1 cellular context compared by ENCODE assay signal in genomic region chr17:43661699-43662431, GRCh38.
TF ChIP-seq lines count a peak whose summit lies in the region.

MEOX1 (minus strand) TSS chr17:43661922; CDS start chr17:43661534, 388 bp downstream.

TF ChIP-seq in GM12878, 131 proteins besides CTCF, POLR2A, EP300 and RAD21 (continued from another document and continues in another):
- TF ChIP-seq E4F1 (IDR thresholded peaks at IDR 0.05; ENCODE audit: borderline replicate concordance, partially characterized antibody) = no peak
- TF ChIP-seq HDAC2 (IDR thresholded peaks at IDR 0.05) = no peak
- TF ChIP-seq CHD4 (IDR thresholded peaks at IDR 0.05) = no peak
- no peak for TF ChIP-seq ZBTB11 (CRISPR knock-in tag; IDR thresholded peaks at IDR 0.05)
- TF ChIP-seq CHD2 (IDR thresholded peaks at IDR 0.05; ENCODE audit: borderline replicate concordance, low read depth, low read length) = no peak
- peak; percentile 14; the same call in 1 of the 2 replicates for TF ChIP-seq ZNF687 (IDR thresholded peaks at IDR 0.05)
- TF ChIP-seq JUNB (IDR thresholded peaks at IDR 0.05) = peak; percentile 25; the same call in 1 of the 2 replicates
- peak; percentile 69 for TF ChIP-seq RELB (IDR thresholded peaks at IDR 0.05; ENCODE audit: low read depth)
- 0 out of 2 replicates have a peak, but pooled peaks have one; percentile 49 for TF ChIP-seq IKZF1 (conservative IDR thresholded peaks at IDR 0.05)
- TF ChIP-seq PKNOX1 (IDR thresholded peaks at IDR 0.05) = peak; percentile 64
- TF ChIP-seq IRF4 (IDR thresholded peaks at IDR 0.05; ENCODE audit: low read depth, low read length) = peak; percentile 61; the same call in 1 of the 2 replicates
- no peak for TF ChIP-seq USF1 (IDR thresholded peaks at IDR 0.05; ENCODE audit: borderline replicate concordance, extremely low read length, insufficient read depth, low read depth, low read length)
- peak; percentile 81 for TF ChIP-seq MEF2B (IDR thresholded peaks at IDR 0.05; ENCODE audit: partially characterized antibody, poor library complexity, severe bottlenecking)
- no peak for TF ChIP-seq CEBPB (IDR thresholded peaks at IDR 0.05; ENCODE audit: borderline replicate concordance in 1 of 2, low read depth in 2 of 2, low read length in 2 of 2)
- no peak for TF ChIP-seq STAT1 (conservative IDR thresholded peaks at IDR 0.05)
- no peak for TF ChIP-seq EED (IDR thresholded peaks at IDR 0.05; ENCODE audit: low read depth)
- no peak for TF ChIP-seq BCL11A (IDR thresholded peaks at IDR 0.05; ENCODE audit: low read depth, low read length)
- peak; percentile 85 for TF ChIP-seq POLR2AphosphoS5 (IDR thresholded peaks at IDR 0.05; ENCODE audit: low read length)
- peak; percentile 37; the same call in 1 of the 3 replicates for TF ChIP-seq POU2F2 (IDR thresholded peaks at IDR 0.05; ENCODE audit: borderline replicate concordance, low read depth, low read length)
- no peak for TF ChIP-seq SMAD1 (IDR thresholded peaks at IDR 0.05; ENCODE audit: low read depth, partially characterized antibody)
- TF ChIP-seq BCL3 (IDR thresholded peaks at IDR 0.05; ENCODE audit: borderline replicate concordance, insufficient read depth, low read depth, low read length, poor library complexity, severe bottlenecking) = no peak
- 0 out of 2 replicates have a peak, but pooled peaks have one; percentile 14 for TF ChIP-seq PAX5 (IDR thresholded peaks at IDR 0.05; ENCODE audit: borderline replicate concordance, low read depth, low read length)
- no peak for TF ChIP-seq BRCA1 (IDR thresholded peaks at IDR 0.05; ENCODE audit: low read depth, low read length)
- no peak for TF ChIP-seq CREM (IDR thresholded peaks at IDR 0.05; ENCODE audit: low read depth)
- TF ChIP-seq GABPA (IDR thresholded peaks at IDR 0.05; ENCODE audit: low read depth) = no peak
- no peak for TF ChIP-seq SUPT20H (IDR thresholded peaks at IDR 0.05; ENCODE audit: borderline replicate concordance, control insufficient read depth, low read depth, low read length)
- no peak for TF ChIP-seq RAD51 (IDR thresholded peaks at IDR 0.05)
- TF ChIP-seq BCLAF1 (IDR thresholded peaks at IDR 0.05) = no peak
- TF ChIP-seq ETV6 (conservative IDR thresholded peaks at IDR 0.05 in 1 of 2, IDR thresholded peaks at IDR 0.05 in 1 of 2; ENCODE audit: borderline replicate concordance in 1 of 2, low read depth in 1 of 2) = no peak
- no peak for TF ChIP-seq NFXL1 (IDR thresholded peaks at IDR 0.05; ENCODE audit: borderline replicate concordance)
- TF ChIP-seq ZSCAN29 (IDR thresholded peaks at IDR 0.05) = no peak
- no peak for TF ChIP-seq HDAC6 (IDR thresholded peaks at IDR 0.05; ENCODE audit: unreplicated experiment)
- peak; percentile 87 for TF ChIP-seq SMARCA5 (IDR thresholded peaks at IDR 0.05)
- 0 out of 2 replicates have a peak, but pooled peaks have one; percentile 53 for TF ChIP-seq POLR2AphosphoS2 (IDR thresholded peaks at IDR 0.05; ENCODE audit: low read depth, low read length)
- TF ChIP-seq ZNF217 (IDR thresholded peaks at IDR 0.05) = no peak
- no peak for TF ChIP-seq NFYA (IDR thresholded peaks at IDR 0.05; ENCODE audit: borderline replicate concordance, low read depth, low read length)
- no peak for TF ChIP-seq ZNF274 (IDR thresholded peaks at IDR 0.05; ENCODE audit: insufficient read depth, insufficient read length)
- no peak for TF ChIP-seq RELA (IDR thresholded peaks at IDR 0.05; ENCODE audit: borderline replicate concordance, partially characterized antibody)
- no peak for TF ChIP-seq TCF12 (IDR thresholded peaks at IDR 0.05; ENCODE audit: low read depth, low read length)
- TF ChIP-seq EZH2 (IDR thresholded peaks at IDR 0.05; ENCODE audit: borderline replicate concordance, control insufficient read depth, low read depth, low read length) = no peak
